ENCODE assay signal across 8 cellular contexts in the genomic region with DNA sequence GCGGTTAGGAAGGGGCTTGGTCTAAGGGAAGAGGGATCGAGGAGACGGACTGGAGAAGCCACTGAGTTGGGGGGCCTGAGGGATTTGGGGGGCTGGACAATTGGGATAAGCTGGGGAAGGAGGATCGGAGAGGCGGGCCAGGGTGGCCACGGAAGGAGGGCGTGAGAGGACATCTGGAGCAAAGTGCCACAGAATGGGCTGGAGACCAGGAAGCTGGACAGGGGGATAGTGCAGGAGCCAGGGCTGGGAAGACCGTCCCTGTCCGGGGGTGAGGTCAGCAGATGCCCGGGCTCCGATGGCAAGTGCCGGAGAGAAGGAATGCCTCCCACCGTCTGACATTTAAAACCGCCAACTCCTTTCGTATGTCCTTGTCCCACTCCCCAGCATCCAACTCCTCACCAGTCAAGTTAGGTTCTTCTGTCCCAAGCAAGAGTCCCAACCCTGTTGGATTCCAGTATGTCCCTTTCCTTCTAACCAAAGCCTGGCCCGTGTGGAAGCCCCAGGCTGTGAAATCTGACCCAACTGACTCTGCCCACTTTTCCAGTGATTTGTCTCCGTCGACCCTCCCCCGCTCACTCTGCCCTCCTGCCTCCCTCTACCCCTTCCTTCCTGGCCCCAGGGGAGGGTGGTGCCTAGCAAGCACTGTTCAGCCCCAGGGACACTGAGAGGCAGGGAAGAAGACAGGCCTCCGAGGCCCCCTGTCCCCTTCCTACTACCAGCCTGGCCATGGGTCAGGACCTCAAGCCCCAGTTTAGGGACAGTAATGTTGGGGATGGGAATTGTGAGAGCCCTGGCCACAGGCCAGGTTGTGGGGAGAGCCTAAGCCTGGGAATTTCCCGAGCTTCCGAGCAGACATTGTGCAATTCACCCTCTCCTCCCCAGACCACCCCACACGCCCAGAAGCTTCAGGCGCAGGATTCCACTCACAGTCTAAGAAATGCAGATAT. TPM values are rescaled to one million over a fixed set of nuclear protein-coding genes. Genes with fewer than 3 reads are reported as not detected.
DNase-seq lines count a peak whose midpoint lies in the region; ATAC-seq and FAIRE-seq lines count a peak whose summit lies in the region.

No MANE protein-coding gene starts in this region.

- FAIRE-seq in RCC 7860 (lab: Jason Lieb, UNC) = peak; percentile 34
- FAIRE-seq in urothelium cell line (lab: Jason Lieb, UNC) = no peak

- intact Hi-C loops in posterior vena cava (cut with DNase I) = no loop called here

- CTCF ChIA-PET in activated naive CD4-positive, alpha-beta T cell treated with anti-CD3 and anti-CD28 coated beads, Interleukin-2, amount 10 ng/mL, durations not matched to agents 7 days and 5 days (lab: Charles Lee) = interaction anchor here (2.6 kb wide), 1 partner anchor 22 kb away, joined by 10 read pairs; no protein-coding TSS in a partner anchor

- DNase-seq in activated naive CD4-positive, alpha-beta T cell treated with anti-CD3 and anti-CD28 coated beads, Interleukin-2, amount 10 ng/mL, durations not matched to agents 7 days and 5 days = no peak
- DNase-seq in activated naive CD4-positive, alpha-beta T cell treated with anti-CD3 and anti-CD28 coated beads, Interleukin-2, amount 50 U/mL, for 72 hours (ENCODE audit: low spot score in 2 of 2) = no peak
- DNase-seq in RCC 7860 (ENCODE audit: low spot score) = peak; percentile 68
- peak; percentile 59 to 75 for DNase-seq in dermis microvascular lymphatic vessel endothelial cell (ENCODE audit: low read depth in 2 of 2)
- no peak for DNase-seq in memory B cell (ENCODE audit: low spot score in 2 of 2)
- peak; percentile 40 for DNase-seq in urothelium cell line (ENCODE audit: low spot score)
- DNase-seq in posterior vena cava (ENCODE audit: low spot score) = no peak

- no peaks in the 10 kb centered on the region for H3K36me3 Mint-ChIP-seq in activated naive CD4-positive, alpha-beta T cell treated with anti-CD3 and anti-CD28 coated beads, Interleukin-2, amount 10 ng/mL, durations not matched to agents 7 days and 5 days
- H3K36me3 Mint-ChIP-seq in activated naive CD4-positive, alpha-beta T cell treated with anti-CD3 and anti-CD28 coated beads, Interleukin-2, amount 50 U/mL, for 72 hours = no peaks in the 10 kb centered on the region
- H3K36me3 Mint-ChIP-seq in memory B cell = no peaks in the 10 kb centered on the region

- H3K4me1 Mint-ChIP-seq in activated naive CD4-positive, alpha-beta T cell treated with anti-CD3 and anti-CD28 coated beads, Interleukin-2, amount 10 ng/mL, durations not matched to agents 7 days and 5 days = peaks cover 40% of the 10 kb centered on the region
- peaks cover 29% of the 10 kb centered on the region for H3K4me1 Mint-ChIP-seq in memory B cell

- peaks cover 35% of the 10 kb centered on the region for H3K27me3 Mint-ChIP-seq in activated naive CD4-positive, alpha-beta T cell treated with anti-CD3 and anti-CD28 coated beads, Interleukin-2, amount 10 ng/mL, durations not matched to agents 7 days and 5 days
- H3K27me3 Mint-ChIP-seq in memory B cell = peaks cover 5% of the 10 kb centered on the region

- no peak overlapping the region for H3K27ac Mint-ChIP-seq in activated naive CD4-positive, alpha-beta T cell treated with anti-CD3 and anti-CD28 coated beads, Interleukin-2, amount 10 ng/mL, durations not matched to agents 7 days and 5 days
- peak overlapping the region in 1 of 2 donors; percentile 79 for H3K27ac Mint-ChIP-seq in activated naive CD4-positive, alpha-beta T cell treated with anti-CD3 and anti-CD28 coated beads, Interleukin-2, amount 50 U/mL, for 72 hours
- H3K27ac Mint-ChIP-seq in memory B cell = peak overlapping the region; percentile 68

- H3K9me3 Mint-ChIP-seq in activated naive CD4-positive, alpha-beta T cell treated with anti-CD3 and anti-CD28 coated beads, Interleukin-2, amount 10 ng/mL, durations not matched to agents 7 days and 5 days = no peaks in the 10 kb centered on the region
- H3K9me3 Mint-ChIP-seq in activated naive CD4-positive, alpha-beta T cell treated with anti-CD3 and anti-CD28 coated beads, Interleukin-2, amount 50 U/mL, for 72 hours = no peaks in the 10 kb centered on the region
- no peaks in the 10 kb centered on the region for H3K9me3 Mint-ChIP-seq in memory B cell

- H3K4me3 Mint-ChIP-seq in activated naive CD4-positive, alpha-beta T cell treated with anti-CD3 and anti-CD28 coated beads, Interleukin-2, amount 10 ng/mL, durations not matched to agents 7 days and 5 days = peak overlapping the region; percentile 67
- peak overlapping the region; percentile 84 for H3K4me3 Mint-ChIP-seq in memory B cell

- ATAC-seq in activated naive CD4-positive, alpha-beta T cell treated with anti-CD3 and anti-CD28 coated beads, Interleukin-2, amount 50 U/mL, for 72 hours = no peak
- ATAC-seq in memory B cell (ENCODE audit: low read depth) (no peak), GM18909 (IDR thresholded peaks at IDR 0.05; ENCODE audit: poor library complexity, unreplicated experiment) (no peak)

RNA-seq across cellular contexts. Expression of a gene that starts 31.5 kb away (rescaled TPM):
- 10 to 100 TPM; 46.1 to 47.5 TPM for total RNA-seq in activated naive CD4-positive, alpha-beta T cell treated with anti-CD3 and anti-CD28 coated beads, Interleukin-2, amount 50 U/mL, for 72 hours
- 121 and 191 TPM in 2 replicates for total RNA-seq in dermis microvascular lymphatic vessel endothelial cell
- 100 to 1,000 TPM; 191 to 195 TPM for total RNA-seq in posterior vena cava

RNA-seq across cellular contexts. Expression of a gene that starts 32.9 kb away (rescaled TPM):
- not detected for total RNA-seq in activated naive CD4-positive, alpha-beta T cell treated with anti-CD3 and anti-CD28 coated beads, Interleukin-2, amount 50 U/mL, for 72 hours
- not detected in 2 replicates for total RNA-seq in dermis microvascular lymphatic vessel endothelial cell
- total RNA-seq in posterior vena cava = not detected

RNA-seq across cellular contexts. Expression of a gene that starts 53.5 kb away (rescaled TPM):
- 10 to 100 TPM; 25.1 to 30.4 TPM for total RNA-seq in activated naive CD4-positive, alpha-beta T cell treated with anti-CD3 and anti-CD28 coated beads, Interleukin-2, amount 50 U/mL, for 72 hours
- 19.8 and 26.9 TPM in 2 replicates for total RNA-seq in dermis microvascular lymphatic vessel endothelial cell
- 10 to 100 TPM; 29.8 to 45.3 TPM for total RNA-seq in posterior vena cava

RNA-seq across cellular contexts. Expression of a gene that starts 53.9 kb away (rescaled TPM):
- 10 to 100 TPM; 67.7 to 68.4 TPM for total RNA-seq in activated naive CD4-positive, alpha-beta T cell treated with anti-CD3 and anti-CD28 coated beads, Interleukin-2, amount 50 U/mL, for 72 hours
- total RNA-seq in dermis microvascular lymphatic vessel endothelial cell (126 and 132 TPM in 2 replicates), posterior vena cava (10 to 100 TPM; 43.3 to 45.0 TPM)

RNA-seq across cellular contexts. Expression of a gene that starts 58.3 kb away (rescaled TPM):
- total RNA-seq in activated naive CD4-positive, alpha-beta T cell treated with anti-CD3 and anti-CD28 coated beads, Interleukin-2, amount 50 U/mL, for 72 hours = not detected
- total RNA-seq in dermis microvascular lymphatic vessel endothelial cell (under 0.01 and 0.13 TPM in 2 replicates), posterior vena cava (10 to 100 TPM; 28.8 to 77.1 TPM)

Comparison
In these comparisons a context has a peak if more than half of its experiments do, and no peak if none do; other contexts are left out.
1. DNase-seq: peak in RCC 7860 (single experiment), dermis microvascular lymphatic vessel endothelial cell (2 of 2) and urothelium cell line (single experiment); none in activated naive CD4-positive, alpha-beta T cell treated with anti-CD3 and anti-CD28 coated beads, Interleukin-2, amount 10 ng/mL, durations not matched to agents 7 days and 5 days (single experiment), activated naive CD4-positive, alpha-beta T cell treated with anti-CD3 and anti-CD28 coated beads, Interleukin-2, amount 50 U/mL, for 72 hours (0 of 2), memory B cell (0 of 2) and posterior vena cava (single experiment).